1 cellular context compared by ENCODE assay signal in the genomic region with DNA sequence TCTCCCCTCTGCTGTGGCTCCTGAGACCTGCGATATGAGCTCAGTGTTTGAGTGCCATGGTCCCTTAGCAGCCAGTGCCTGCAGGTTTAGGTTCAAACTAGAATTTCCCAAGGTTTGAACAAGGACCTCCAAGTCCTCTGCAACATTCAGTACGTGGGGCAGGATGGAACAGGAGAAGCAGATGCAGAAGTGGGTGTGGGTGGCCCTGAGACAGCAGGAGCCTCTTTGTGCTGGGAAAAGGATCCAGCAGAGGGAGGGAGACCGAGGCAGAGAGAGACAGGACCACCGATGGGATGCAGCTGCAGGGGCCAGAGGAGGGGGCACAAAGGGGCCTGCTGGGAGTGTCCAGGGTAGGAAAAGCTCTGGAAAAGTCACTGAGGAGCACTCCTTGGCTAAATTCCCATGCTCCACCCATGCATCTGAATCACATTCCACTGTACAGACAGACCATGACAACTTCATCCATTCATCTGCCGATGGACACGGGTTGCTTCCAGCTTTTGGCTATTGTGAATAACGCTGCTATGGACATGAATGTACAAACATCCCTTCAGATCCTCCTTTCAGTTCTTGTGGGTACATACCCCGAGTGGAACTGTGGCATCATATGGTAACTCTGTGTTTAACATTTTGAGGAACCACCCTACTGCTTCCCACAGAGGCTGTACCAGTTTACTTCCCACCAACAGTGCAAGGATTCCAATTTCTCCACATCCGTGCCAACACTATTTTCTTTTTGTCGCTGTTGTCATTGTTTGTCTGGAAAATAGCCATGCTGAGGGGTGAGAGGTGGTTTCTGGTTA.
TF ChIP-seq lines count a peak whose summit lies in the region.

No MANE protein-coding gene starts in this region.

TF ChIP-seq in SK-N-SH, 30 proteins besides CTCF, POLR2A, EP300 and RAD21:
- TF ChIP-seq RCOR1 (IDR thresholded peaks at IDR 0.05; ENCODE audit: low read length) = no peak
- no peak for TF ChIP-seq RXRA (IDR thresholded peaks at IDR 0.05; ENCODE audit: borderline replicate concordance, low read depth)
- TF ChIP-seq JUND (IDR thresholded peaks at IDR 0.05) = no peak
- TF ChIP-seq, protein P1, sequence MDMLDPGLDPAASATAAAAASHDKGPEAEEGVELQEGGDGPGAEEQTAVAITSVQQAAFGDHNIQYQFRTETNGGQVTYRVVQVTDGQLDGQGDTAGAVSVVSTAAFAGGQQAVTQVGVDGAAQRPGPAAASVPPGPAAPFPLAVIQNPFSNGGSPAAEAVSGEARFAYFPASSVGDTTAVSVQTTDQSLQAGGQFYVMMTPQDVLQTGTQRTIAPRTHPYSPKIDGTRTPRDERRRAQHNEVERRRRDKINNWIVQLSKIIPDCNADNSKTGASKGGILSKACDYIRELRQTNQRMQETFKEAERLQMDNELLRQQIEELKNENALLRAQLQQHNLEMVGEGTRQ (IDR thresholded peaks at IDR 0.05; ENCODE audit: borderline replicate concordance, low read depth, low read length) = no peak
- no peak for TF ChIP-seq GABPA (IDR thresholded peaks at IDR 0.05; ENCODE audit: low read depth)
- no peak for TF ChIP-seq NFIC (IDR thresholded peaks at IDR 0.05; ENCODE audit: borderline replicate concordance)
- no peak for TF ChIP-seq CHD2 (IDR thresholded peaks at IDR 0.05; ENCODE audit: low read length, partially characterized antibody)
- TF ChIP-seq, protein P2, sequence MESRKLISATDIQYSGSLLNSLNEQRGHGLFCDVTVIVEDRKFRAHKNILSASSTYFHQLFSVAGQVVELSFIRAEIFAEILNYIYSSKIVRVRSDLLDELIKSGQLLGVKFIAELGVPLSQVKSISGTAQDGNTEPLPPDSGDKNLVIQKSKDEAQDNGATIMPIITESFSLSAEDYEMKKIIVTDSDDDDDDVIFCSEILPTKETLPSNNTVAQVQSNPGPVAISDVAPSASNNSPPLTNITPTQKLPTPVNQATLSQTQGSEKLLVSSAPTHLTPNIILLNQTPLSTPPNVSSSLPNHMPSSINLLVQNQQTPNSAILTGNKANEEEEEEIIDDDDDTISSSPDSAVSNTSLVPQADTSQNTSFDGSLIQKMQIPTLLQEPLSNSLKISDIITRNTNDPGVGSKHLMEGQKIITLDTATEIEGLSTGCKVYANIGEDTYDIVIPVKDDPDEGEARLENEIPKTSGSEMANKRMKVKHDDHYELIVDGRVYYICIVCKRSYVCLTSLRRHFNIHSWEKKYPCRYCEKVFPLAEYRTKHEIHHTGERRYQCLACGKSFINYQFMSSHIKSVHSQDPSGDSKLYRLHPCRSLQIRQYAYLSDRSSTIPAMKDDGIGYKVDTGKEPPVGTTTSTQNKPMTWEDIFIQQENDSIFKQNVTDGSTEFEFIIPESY (IDR thresholded peaks at IDR 0.05; ENCODE audit: borderline replicate concordance, low read depth) = no peak
- TF ChIP-seq, protein P3, sequence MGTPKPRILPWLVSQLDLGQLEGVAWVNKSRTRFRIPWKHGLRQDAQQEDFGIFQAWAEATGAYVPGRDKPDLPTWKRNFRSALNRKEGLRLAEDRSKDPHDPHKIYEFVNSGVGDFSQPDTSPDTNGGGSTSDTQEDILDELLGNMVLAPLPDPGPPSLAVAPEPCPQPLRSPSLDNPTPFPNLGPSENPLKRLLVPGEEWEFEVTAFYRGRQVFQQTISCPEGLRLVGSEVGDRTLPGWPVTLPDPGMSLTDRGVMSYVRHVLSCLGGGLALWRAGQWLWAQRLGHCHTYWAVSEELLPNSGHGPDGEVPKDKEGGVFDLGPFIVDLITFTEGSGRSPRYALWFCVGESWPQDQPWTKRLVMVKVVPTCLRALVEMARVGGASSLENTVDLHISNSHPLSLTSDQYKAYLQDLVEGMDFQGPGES (IDR thresholded peaks at IDR 0.05; ENCODE audit: low read depth, low read length) = no peak
- no peak for TF ChIP-seq FOXM1 (IDR thresholded peaks at IDR 0.05; ENCODE audit: low read depth)
- no peak for TF ChIP-seq FOXJ3 (CRISPR knock-in tag; IDR thresholded peaks at IDR 0.05)
- TF ChIP-seq TAF1 (IDR thresholded peaks at IDR 0.05; ENCODE audit: borderline replicate concordance, low read depth, low read length) = no peak
- TF ChIP-seq GATA2 (CRISPR knock-in tag; IDR thresholded peaks at IDR 0.05) = no peak
